ENCODE assay signal across 1 cellular context in the genomic region with DNA sequence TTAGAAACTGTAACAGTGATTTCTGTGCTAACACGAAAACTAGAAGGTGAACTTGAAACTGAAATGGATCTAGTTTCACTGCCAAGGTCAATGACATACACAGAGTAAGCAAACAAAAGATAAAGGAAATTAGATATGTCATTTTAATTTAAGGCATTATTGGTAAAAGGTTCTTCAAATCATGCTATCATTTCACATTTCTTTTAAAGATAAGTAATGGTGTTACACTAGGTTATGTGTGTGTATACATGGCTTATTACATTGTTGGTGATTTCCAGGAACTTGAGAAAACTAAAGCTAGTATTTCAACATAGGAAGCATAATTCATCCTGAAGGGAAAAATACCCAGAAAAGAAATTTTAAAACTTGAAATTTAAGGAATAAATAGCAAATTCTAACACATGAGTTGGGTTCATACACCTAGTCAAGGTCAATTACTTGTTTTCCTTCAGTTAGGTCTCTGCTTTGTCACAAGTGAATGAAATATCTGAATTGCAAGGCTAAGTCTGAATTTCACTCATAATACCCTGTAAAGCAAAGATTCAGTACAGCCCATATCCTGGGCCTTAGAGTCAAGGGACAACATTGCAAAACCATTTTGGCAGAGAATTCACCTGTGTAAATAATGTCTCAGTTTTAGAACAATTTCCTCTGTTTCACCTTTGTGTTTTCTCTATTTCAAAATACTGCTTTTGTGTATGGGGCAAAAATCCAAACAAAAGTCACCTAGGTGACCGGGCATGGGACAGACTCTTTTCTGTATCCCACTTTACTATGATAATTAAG.
TF ChIP-seq lines count a peak whose summit lies in the region.

No MANE protein-coding gene starts in this region.

TF ChIP-seq in HepG2, 621 proteins besides CTCF, POLR2A, EP300 and RAD21 (continued from another document and continues in another):
- TF ChIP-seq ZNF737 (CRISPR knock-in tag; IDR thresholded peaks at IDR 0.05; ENCODE audit: borderline replicate concordance) (no peak), PHF5A (CRISPR knock-in tag; IDR thresholded peaks at IDR 0.05; ENCODE audit: low read depth, unreplicated experiment) (no peak), U2AF2 (IDR thresholded peaks at IDR 0.05; ENCODE audit: low read depth, low read length) (no peak), HNRNPLL (IDR thresholded peaks at IDR 0.05; ENCODE audit: low read depth, low read length, poor library complexity, severe bottlenecking) (no peak), SMC3 (IDR thresholded peaks at IDR 0.05; ENCODE audit: low read length) (peak; percentile 16; the same call in 1 of the 2 replicates), SP1 (IDR thresholded peaks at IDR 0.05) (no peak), SP1 (CRISPR knock-in tag; IDR thresholded peaks at IDR 0.05) (0 out of 2 replicates have a peak, but pooled peaks have one; percentile 14), KDM6A (CRISPR knock-in tag; IDR thresholded peaks at IDR 0.05; ENCODE audit: low read depth) (no peak), ZNF274 (CRISPR knock-in tag; IDR thresholded peaks at IDR 0.05) (no peak), MZF1 (CRISPR knock-in tag; IDR thresholded peaks at IDR 0.05; ENCODE audit: borderline replicate concordance) (no peak), NFE2L2 (IDR thresholded peaks at IDR 0.05; ENCODE audit: low read length) (no peak), PAWR (CRISPR knock-in tag; IDR thresholded peaks at IDR 0.05; ENCODE audit: borderline replicate concordance) (no peak), CBX1 (IDR thresholded peaks at IDR 0.05; ENCODE audit: low read depth) (no peak), ATAD3A (CRISPR knock-in tag; IDR thresholded peaks at IDR 0.05) (no peak), ZNF720 (CRISPR knock-in tag; IDR thresholded peaks at IDR 0.05) (no peak), ZNF746 (CRISPR knock-in tag; IDR thresholded peaks at IDR 0.05) (no peak), ZSCAN31 (CRISPR knock-in tag; IDR thresholded peaks at IDR 0.05; ENCODE audit: low read depth) (no peak), GTF2F1 (IDR thresholded peaks at IDR 0.05; ENCODE audit: low read length) (no peak), TBX2 (CRISPR knock-in tag; IDR thresholded peaks at IDR 0.05; ENCODE audit: borderline replicate concordance) (peak; percentile 59), POLR2AphosphoS5 (IDR thresholded peaks at IDR 0.05; ENCODE audit: low read depth, low read length) (no peak), EHMT2 (IDR thresholded peaks at IDR 0.05; ENCODE audit: borderline replicate concordance, low read depth, low read length) (peak; percentile 68; the same call in 1 of the 2 replicates), POLR2G (IDR thresholded peaks at IDR 0.05; ENCODE audit: low read depth, low read length) (no peak), IKZF4 (CRISPR knock-in tag; IDR thresholded peaks at IDR 0.05; ENCODE audit: borderline replicate concordance, low read depth, not compliant biosample characterization) (no peak), NRL (CRISPR knock-in tag; IDR thresholded peaks at IDR 0.05; ENCODE audit: borderline replicate concordance) (no peak), ZNF383 (CRISPR knock-in tag; IDR thresholded peaks at IDR 0.05; ENCODE audit: borderline replicate concordance) (no peak), ZNF34 (CRISPR knock-in tag; IDR thresholded peaks at IDR 0.05; ENCODE audit: borderline replicate concordance) (no peak), HES4 (CRISPR knock-in tag; IDR thresholded peaks at IDR 0.05; ENCODE audit: borderline replicate concordance) (no peak), ZNF264 (CRISPR knock-in tag; IDR thresholded peaks at IDR 0.05) (0 out of 2 replicates have a peak, but pooled peaks have one; percentile 57), IKZF1 (IDR thresholded peaks at IDR 0.05) (no peak), ZNF570 (CRISPR knock-in tag; IDR thresholded peaks at IDR 0.05; ENCODE audit: borderline replicate concordance) (no peak), KAT7 (CRISPR knock-in tag; IDR thresholded peaks at IDR 0.05; ENCODE audit: borderline replicate concordance) (no peak), RORA (CRISPR knock-in tag; IDR thresholded peaks at IDR 0.05) (no peak)
- TF ChIP-seq, protein P1, sequence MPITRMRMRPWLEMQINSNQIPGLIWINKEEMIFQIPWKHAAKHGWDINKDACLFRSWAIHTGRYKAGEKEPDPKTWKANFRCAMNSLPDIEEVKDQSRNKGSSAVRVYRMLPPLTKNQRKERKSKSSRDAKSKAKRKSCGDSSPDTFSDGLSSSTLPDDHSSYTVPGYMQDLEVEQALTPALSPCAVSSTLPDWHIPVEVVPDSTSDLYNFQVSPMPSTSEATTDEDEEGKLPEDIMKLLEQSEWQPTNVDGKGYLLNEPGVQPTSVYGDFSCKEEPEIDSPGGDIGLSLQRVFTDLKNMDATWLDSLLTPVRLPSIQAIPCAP (CRISPR knock-in tag; IDR thresholded peaks at IDR 0.05; ENCODE audit: low read depth): no peak
- TF ChIP-seq, protein P2, sequence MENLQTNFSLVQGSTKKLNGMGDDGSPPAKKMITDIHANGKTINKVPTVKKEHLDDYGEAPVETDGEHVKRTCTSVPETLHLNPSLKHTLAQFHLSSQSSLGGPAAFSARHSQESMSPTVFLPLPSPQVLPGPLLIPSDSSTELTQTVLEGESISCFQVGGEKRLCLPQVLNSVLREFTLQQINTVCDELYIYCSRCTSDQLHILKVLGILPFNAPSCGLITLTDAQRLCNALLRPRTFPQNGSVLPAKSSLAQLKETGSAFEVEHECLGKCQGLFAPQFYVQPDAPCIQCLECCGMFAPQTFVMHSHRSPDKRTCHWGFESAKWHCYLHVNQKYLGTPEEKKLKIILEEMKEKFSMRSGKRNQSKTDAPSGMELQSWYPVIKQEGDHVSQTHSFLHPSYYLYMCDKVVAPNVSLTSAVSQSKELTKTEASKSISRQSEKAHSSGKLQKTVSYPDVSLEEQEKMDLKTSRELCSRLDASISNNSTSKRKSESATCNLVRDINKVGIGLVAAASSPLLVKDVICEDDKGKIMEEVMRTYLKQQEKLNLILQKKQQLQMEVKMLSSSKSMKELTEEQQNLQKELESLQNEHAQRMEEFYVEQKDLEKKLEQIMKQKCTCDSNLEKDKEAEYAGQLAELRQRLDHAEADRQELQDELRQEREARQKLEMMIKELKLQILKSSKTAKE (CRISPR knock-in tag; IDR thresholded peaks at IDR 0.05; ENCODE audit: borderline replicate concordance): no peak
- TF ChIP-seq, protein P3, sequence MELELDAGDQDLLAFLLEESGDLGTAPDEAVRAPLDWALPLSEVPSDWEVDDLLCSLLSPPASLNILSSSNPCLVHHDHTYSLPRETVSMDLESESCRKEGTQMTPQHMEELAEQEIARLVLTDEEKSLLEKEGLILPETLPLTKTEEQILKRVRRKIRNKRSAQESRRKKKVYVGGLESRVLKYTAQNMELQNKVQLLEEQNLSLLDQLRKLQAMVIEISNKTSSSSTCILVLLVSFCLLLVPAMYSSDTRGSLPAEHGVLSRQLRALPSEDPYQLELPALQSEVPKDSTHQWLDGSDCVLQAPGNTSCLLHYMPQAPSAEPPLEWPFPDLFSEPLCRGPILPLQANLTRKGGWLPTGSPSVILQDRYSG (CRISPR knock-in tag; IDR thresholded peaks at IDR 0.05): no peak
- TF ChIP-seq, protein P4, sequence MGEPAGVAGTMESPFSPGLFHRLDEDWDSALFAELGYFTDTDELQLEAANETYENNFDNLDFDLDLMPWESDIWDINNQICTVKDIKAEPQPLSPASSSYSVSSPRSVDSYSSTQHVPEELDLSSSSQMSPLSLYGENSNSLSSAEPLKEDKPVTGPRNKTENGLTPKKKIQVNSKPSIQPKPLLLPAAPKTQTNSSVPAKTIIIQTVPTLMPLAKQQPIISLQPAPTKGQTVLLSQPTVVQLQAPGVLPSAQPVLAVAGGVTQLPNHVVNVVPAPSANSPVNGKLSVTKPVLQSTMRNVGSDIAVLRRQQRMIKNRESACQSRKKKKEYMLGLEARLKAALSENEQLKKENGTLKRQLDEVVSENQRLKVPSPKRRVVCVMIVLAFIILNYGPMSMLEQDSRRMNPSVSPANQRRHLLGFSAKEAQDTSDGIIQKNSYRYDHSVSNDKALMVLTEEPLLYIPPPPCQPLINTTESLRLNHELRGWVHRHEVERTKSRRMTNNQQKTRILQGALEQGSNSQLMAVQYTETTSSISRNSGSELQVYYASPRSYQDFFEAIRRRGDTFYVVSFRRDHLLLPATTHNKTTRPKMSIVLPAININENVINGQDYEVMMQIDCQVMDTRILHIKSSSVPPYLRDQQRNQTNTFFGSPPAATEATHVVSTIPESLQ (CRISPR knock-in tag; conservative IDR thresholded peaks at IDR 0.05): no peak
- TF ChIP-seq, protein P5, sequence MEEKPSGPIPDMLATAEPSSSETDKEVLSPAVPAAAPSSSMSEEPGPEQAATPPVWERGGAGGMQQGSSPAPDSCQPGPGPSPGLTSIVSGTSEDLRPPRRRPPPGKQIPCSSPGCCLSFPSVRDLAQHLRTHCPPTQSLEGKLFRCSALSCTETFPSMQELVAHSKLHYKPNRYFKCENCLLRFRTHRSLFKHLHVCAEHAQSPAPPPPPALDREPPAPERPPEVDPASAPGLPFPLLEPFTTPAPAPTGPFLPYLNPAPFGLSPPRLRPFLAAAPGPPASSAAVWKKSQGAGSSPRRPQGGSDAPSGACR (CRISPR knock-in tag; IDR thresholded peaks at IDR 0.05): no peak
- TF ChIP-seq, protein P6, sequence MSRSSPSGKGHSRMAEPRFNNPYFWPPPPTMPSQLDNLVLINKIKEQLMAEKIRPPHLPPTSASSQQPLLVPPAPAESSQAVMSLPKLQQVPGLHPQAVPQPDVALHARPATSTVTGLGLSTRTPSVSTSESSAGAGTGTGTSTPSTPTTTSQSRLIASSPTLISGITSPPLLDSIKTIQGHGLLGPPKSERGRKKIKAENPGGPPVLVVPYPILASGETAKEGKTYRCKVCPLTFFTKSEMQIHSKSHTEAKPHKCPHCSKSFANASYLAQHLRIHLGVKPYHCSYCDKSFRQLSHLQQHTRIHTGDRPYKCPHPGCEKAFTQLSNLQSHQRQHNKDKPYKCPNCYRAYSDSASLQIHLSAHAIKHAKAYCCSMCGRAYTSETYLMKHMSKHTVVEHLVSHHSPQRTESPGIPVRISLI (CRISPR knock-in tag; IDR thresholded peaks at IDR 0.05; ENCODE audit: borderline replicate concordance): no peak
- TF ChIP-seq, protein P7, sequence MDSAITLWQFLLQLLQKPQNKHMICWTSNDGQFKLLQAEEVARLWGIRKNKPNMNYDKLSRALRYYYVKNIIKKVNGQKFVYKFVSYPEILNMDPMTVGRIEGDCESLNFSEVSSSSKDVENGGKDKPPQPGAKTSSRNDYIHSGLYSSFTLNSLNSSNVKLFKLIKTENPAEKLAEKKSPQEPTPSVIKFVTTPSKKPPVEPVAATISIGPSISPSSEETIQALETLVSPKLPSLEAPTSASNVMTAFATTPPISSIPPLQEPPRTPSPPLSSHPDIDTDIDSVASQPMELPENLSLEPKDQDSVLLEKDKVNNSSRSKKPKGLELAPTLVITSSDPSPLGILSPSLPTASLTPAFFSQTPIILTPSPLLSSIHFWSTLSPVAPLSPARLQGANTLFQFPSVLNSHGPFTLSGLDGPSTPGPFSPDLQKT (CRISPR knock-in tag; IDR thresholded peaks at IDR 0.05; ENCODE audit: borderline replicate concordance): no peak
- TF ChIP-seq, protein P8, sequence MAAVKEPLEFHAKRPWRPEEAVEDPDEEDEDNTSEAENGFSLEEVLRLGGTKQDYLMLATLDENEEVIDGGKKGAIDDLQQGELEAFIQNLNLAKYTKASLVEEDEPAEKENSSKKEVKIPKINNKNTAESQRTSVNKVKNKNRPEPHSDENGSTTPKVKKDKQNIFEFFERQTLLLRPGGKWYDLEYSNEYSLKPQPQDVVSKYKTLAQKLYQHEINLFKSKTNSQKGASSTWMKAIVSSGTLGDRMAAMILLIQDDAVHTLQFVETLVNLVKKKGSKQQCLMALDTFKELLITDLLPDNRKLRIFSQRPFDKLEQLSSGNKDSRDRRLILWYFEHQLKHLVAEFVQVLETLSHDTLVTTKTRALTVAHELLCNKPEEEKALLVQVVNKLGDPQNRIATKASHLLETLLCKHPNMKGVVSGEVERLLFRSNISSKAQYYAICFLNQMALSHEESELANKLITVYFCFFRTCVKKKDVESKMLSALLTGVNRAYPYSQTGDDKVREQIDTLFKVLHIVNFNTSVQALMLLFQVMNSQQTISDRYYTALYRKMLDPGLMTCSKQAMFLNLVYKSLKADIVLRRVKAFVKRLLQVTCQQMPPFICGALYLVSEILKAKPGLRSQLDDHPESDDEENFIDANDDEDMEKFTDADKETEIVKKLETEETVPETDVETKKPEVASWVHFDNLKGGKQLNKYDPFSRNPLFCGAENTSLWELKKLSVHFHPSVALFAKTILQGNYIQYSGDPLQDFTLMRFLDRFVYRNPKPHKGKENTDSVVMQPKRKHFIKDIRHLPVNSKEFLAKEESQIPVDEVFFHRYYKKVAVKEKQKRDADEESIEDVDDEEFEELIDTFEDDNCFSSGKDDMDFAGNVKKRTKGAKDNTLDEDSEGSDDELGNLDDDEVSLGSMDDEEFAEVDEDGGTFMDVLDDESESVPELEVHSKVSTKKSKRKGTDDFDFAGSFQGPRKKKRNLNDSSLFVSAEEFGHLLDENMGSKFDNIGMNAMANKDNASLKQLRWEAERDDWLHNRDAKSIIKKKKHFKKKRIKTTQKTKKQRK (IDR thresholded peaks at IDR 0.05; ENCODE audit: low read length): no peak
- TF ChIP-seq, protein P9, sequence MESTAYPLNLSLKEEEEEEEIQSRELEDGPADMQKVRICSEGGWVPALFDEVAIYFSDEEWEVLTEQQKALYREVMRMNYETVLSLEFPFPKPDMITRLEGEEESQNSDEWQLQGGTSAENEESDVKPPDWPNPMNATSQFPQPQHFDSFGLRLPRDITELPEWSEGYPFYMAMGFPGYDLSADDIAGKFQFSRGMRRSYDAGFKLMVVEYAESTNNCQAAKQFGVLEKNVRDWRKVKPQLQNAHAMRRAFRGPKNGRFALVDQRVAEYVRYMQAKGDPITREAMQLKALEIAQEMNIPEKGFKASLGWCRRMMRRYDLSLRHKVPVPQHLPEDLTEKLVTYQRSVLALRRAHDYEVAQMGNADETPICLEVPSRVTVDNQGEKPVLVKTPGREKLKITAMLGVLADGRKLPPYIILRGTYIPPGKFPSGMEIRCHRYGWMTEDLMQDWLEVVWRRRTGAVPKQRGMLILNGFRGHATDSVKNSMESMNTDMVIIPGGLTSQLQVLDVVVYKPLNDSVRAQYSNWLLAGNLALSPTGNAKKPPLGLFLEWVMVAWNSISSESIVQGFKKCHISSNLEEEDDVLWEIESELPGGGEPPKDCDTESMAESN (CRISPR knock-in tag; conservative IDR thresholded peaks at IDR 0.05): no peak; the same call in 1 of the 2 replicates
- TF ChIP-seq, protein P10, sequence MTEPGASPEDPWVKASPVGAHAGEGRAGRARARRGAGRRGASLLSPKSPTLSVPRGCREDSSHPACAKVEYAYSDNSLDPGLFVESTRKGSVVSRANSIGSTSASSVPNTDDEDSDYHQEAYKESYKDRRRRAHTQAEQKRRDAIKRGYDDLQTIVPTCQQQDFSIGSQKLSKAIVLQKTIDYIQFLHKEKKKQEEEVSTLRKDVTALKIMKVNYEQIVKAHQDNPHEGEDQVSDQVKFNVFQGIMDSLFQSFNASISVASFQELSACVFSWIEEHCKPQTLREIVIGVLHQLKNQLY (CRISPR knock-in tag; IDR thresholded peaks at IDR 0.05): no peak
- TF ChIP-seq, protein P11, sequence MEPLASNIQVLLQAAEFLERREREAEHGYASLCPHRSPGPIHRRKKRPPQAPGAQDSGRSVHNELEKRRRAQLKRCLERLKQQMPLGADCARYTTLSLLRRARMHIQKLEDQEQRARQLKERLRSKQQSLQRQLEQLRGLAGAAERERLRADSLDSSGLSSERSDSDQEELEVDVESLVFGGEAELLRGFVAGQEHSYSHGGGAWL (CRISPR knock-in tag; IDR thresholded peaks at IDR 0.05): no peak
